In genomic region chrY:7056886-7057285, GRCh38 we compare ENCODE assay signal across 31 cellular contexts.
"Had no signal": no experiment of that assay in that cellular context is flagged by ENCODE, and none has a peak within 500 bp of the region (broad histone marks: within the 10 kb centered on the region; RNA-seq: fewer than 3 reads in every experiment).

No MANE protein-coding gene starts in this region.

- H3K27ac Mint-ChIP-seq: activated CD4-positive, alpha-beta memory T cell treated with anti-CD3 and anti-CD28 coated beads, Interleukin-2, amount 10 ng/mL, durations not matched to agents 7 days and 5 days; activated CD8-positive, alpha-beta memory T cell treated with anti-CD3 and anti-CD28 coated beads, Interleukin-2, amount 10 ng/mL, durations not matched to agents 7 days and 5 days; activated naive CD8-positive, alpha-beta T cell treated with anti-CD3 and anti-CD28 coated beads for 36 hours had no signal

- H3K9me2 ChIP-seq: SK-N-SH had no signal

- H3K27ac ChIP-seq: ascending aorta, KMS-11, Peyer's patch, SJSA1, WERI-Rb-1 had no signal

- H3K4me3 ChIP-seq: ascending aorta, Peyer's patch, SJSA1 had no signal

- H3K4me1 ChIP-seq: ascending aorta, Peyer's patch, SJSA1 had no signal

- H3K4me3 Mint-ChIP-seq: activated CD4-positive, alpha-beta memory T cell treated with anti-CD3 and anti-CD28 coated beads, Interleukin-2, amount 10 ng/mL, durations not matched to agents 7 days and 5 days; activated CD8-positive, alpha-beta memory T cell treated with anti-CD3 and anti-CD28 coated beads, Interleukin-2, amount 10 ng/mL, durations not matched to agents 7 days and 5 days; activated naive CD8-positive, alpha-beta T cell treated with anti-CD3 and anti-CD28 coated beads for 36 hours had no signal

- H3K36me3 ChIP-seq: ascending aorta, Peyer's patch, SJSA1, WERI-Rb-1 had no signal

- H3K9me3 Mint-ChIP-seq: activated CD4-positive, alpha-beta memory T cell treated with anti-CD3 and anti-CD28 coated beads, Interleukin-2, amount 10 ng/mL, durations not matched to agents 7 days and 5 days; activated naive CD8-positive, alpha-beta T cell treated with anti-CD3 and anti-CD28 coated beads for 36 hours had no signal

- H3K27me3 ChIP-seq: ascending aorta, Peyer's patch, SJSA1 had no signal

- ATAC-seq: activated CD8-positive, alpha-beta memory T cell treated with anti-CD3 and anti-CD28 coated beads, Interleukin-2, amount 10 ng/mL, durations not matched to agents 7 days and 5 days had no signal

- H3K27me3 Mint-ChIP-seq: activated CD4-positive, alpha-beta memory T cell treated with anti-CD3 and anti-CD28 coated beads, Interleukin-2, amount 10 ng/mL, durations not matched to agents 7 days and 5 days; activated naive CD8-positive, alpha-beta T cell treated with anti-CD3 and anti-CD28 coated beads for 36 hours had no signal

- DNase-seq: activated CD4-positive, alpha-beta memory T cell treated with anti-CD3 and anti-CD28 coated beads, Interleukin-2, amount 10 ng/mL, durations not matched to agents 7 days and 5 days; activated CD4-positive, alpha-beta T cell treated with anti-CD3 and anti-CD28 coated beads for 1 hour; activated CD4-positive, alpha-beta T cell treated with anti-CD3 and anti-CD28 coated beads for 48 hours; activated CD4-positive, CD25-positive, alpha-beta regulatory T cell; activated CD8-positive, alpha-beta memory T cell treated with anti-CD3 and anti-CD28 coated beads for 24 hours; activated CD8-positive, alpha-beta memory T cell treated with anti-CD3 and anti-CD28 coated beads, Interleukin-2, amount 10 ng/mL, durations not matched to agents 7 days and 5 days; activated CD8-positive, alpha-beta memory T cell treated with anti-CD3 and anti-CD28 coated beads, Interleukin-2, amount 50 U/mL, for 48 hours; activated effector memory CD4-positive, alpha-beta T cell treated with anti-CD3 and anti-CD28 coated beads, Interleukin-2, amount 50 U/mL, for 16 hours; activated naive CD4-positive, alpha-beta T cell; activated naive CD4-positive, alpha-beta T cell treated with anti-CD3 and anti-CD28 coated beads, Interleukin-2, amount 50 U/mL, for 16 hours; activated naive CD8-positive, alpha-beta T cell treated with anti-CD3 and anti-CD28 coated beads for 36 hours; activated T-cell treated with anti-CD3 and anti-CD28 coated beads, Interleukin-2, amount 50 U/mL, for 48 hours; amniotic stem cell; caudate nucleus; cerebellar nuclear complex; NCI-H1105; NCI-H1436; NCI-H1694; NCI-H1930; NCI-H345; NCI-H524 treated with DMSO at 0.1 percent for 48 hours; Peyer's patch; RPMI8226; SHP77 treated with DMSO at 0.1 percent for 48 hours; SK-N-SH; T-helper 2 cell; T-helper 9 cell; WERI-Rb-1 had no signal

- H3K4me2 ChIP-seq: KMS-11, SK-N-SH had no signal

- H3K9ac ChIP-seq: KMS-11, SK-N-SH had no signal

- H3K9me3 ChIP-seq: ascending aorta, Peyer's patch, SJSA1, SK-N-SH had no signal

- H3K4me1 Mint-ChIP-seq: activated CD4-positive, alpha-beta memory T cell treated with anti-CD3 and anti-CD28 coated beads, Interleukin-2, amount 10 ng/mL, durations not matched to agents 7 days and 5 days; activated CD8-positive, alpha-beta memory T cell treated with anti-CD3 and anti-CD28 coated beads, Interleukin-2, amount 10 ng/mL, durations not matched to agents 7 days and 5 days; activated naive CD8-positive, alpha-beta T cell treated with anti-CD3 and anti-CD28 coated beads for 36 hours had no signal

- H3K36me3 Mint-ChIP-seq: activated CD8-positive, alpha-beta memory T cell treated with anti-CD3 and anti-CD28 coated beads, Interleukin-2, amount 10 ng/mL, durations not matched to agents 7 days and 5 days; activated naive CD8-positive, alpha-beta T cell treated with anti-CD3 and anti-CD28 coated beads for 36 hours had no signal
